Comparison of ENCODE assay signal across 1 cellular context in genomic region chr5:140312067-140312790, GRCh38.
TF ChIP-seq lines count a peak whose summit lies in the region.

No MANE protein-coding gene starts in this region.

TF ChIP-seq in endothelial cell of umbilical vein, 7 proteins besides CTCF, POLR2A, EP300 and RAD21 (continued from another document):
- TF ChIP-seq JUN (IDR thresholded peaks at IDR 0.05; ENCODE audit: borderline replicate concordance, insufficient read depth, insufficient read length, low read depth) (peak; percentile 91), MYC (IDR thresholded peaks at IDR 0.05; ENCODE audit: low read depth, low read length) (no peak), FOS (IDR thresholded peaks at IDR 0.05; ENCODE audit: borderline replicate concordance, insufficient read depth, low read length) (peak; percentile 96)
